ENCODE assay signal across 22 cellular contexts in genomic region chr16:31519746-31520145, GRCh38. TPM values are rescaled to one million over a fixed set of nuclear protein-coding genes. Genes with fewer than 3 reads are reported as not detected.
"Had no signal": no experiment of that assay in that cellular context is flagged by ENCODE, and none has a peak within 500 bp of the region (broad histone marks: within the 10 kb centered on the region; RNA-seq: fewer than 3 reads in every experiment).

No MANE protein-coding gene starts in this region.

- H3K4me3 ChIP-seq: ascending aorta, breast epithelium, psoas muscle, right lobe of liver, thoracic aorta had no signal

- H3K27ac ChIP-seq: ascending aorta, breast epithelium, psoas muscle, right lobe of liver, thoracic aorta had no signal

- H3K4me1 Mint-ChIP-seq: nephron progenitor cell; stimulated activated effector memory CD8-positive, alpha-beta T cell treated with anti-CD3 and anti-CD28 coated beads, Interleukin-12 subunit alpha, Interleukin-12 subunit beta, amount 100 ng/mL, for 72 hours had no signal

- H3K27me3 ChIP-seq: ascending aorta, breast epithelium, right lobe of liver had no signal

- H3K4me3 Mint-ChIP-seq: nephron progenitor cell; stimulated activated effector memory CD8-positive, alpha-beta T cell treated with anti-CD3 and anti-CD28 coated beads, Interleukin-12 subunit alpha, Interleukin-12 subunit beta, amount 100 ng/mL, for 72 hours had no signal

- H3K36me3 ChIP-seq: ascending aorta, breast epithelium, right lobe of liver, thoracic aorta had no signal

- H3K36me3 Mint-ChIP-seq: stimulated activated effector memory CD8-positive, alpha-beta T cell treated with anti-CD3 and anti-CD28 coated beads, Interleukin-12 subunit alpha, Interleukin-12 subunit beta, amount 100 ng/mL, for 72 hours had no signal

- ATAC-seq: activated CD4-positive, CD25-positive, alpha-beta regulatory T cell treated with anti-CD3 and anti-CD28 coated beads, Interleukin-2, amount 50 U/mL, for 24 hours; psoas muscle; right lobe of liver; stimulated activated effector memory CD8-positive, alpha-beta T cell treated with anti-CD3 and anti-CD28 coated beads, Interleukin-12 subunit alpha, Interleukin-12 subunit beta, amount 100 ng/mL, for 72 hours had no signal

- H3K4me1 ChIP-seq: ascending aorta, breast epithelium, psoas muscle, right lobe of liver had no signal

- DNase-seq: activated CD4-positive, alpha-beta T cell treated with anti-CD3 and anti-CD28 coated beads, Interleukin-2, amount 50 U/mL, for 1 hour; activated naive CD4-positive, alpha-beta T cell; cerebellar nuclear complex; effector CD8-positive, alpha-beta T cell; foreskin melanocyte; mesendoderm; nephron progenitor cell; psoas muscle; right lobe of liver; stimulated activated CD4-positive, alpha-beta T cell treated with anti-CD3 and anti-CD28 coated beads, Interleukin-12 subunit alpha, Interleukin-12 subunit beta, amount 100 ng/mL, for 4 hours; stimulated activated CD4-positive, alpha-beta T cell treated with anti-CD3 and anti-CD28 coated beads, Interleukin-2, amount 100 ng/mL, for 24 hours; T1000 had no signal

- H3K27ac Mint-ChIP-seq: nephron progenitor cell; stimulated activated effector memory CD8-positive, alpha-beta T cell treated with anti-CD3 and anti-CD28 coated beads, Interleukin-12 subunit alpha, Interleukin-12 subunit beta, amount 100 ng/mL, for 72 hours had no signal

- H3K9me3 ChIP-seq: ascending aorta, breast epithelium, psoas muscle, right lobe of liver, thoracic aorta had no signal

RNA-seq across cellular contexts. Expression of gene AHSP, which starts 8.0 kb away (rescaled TPM):
- total RNA-seq: activated CD8-positive, alpha-beta memory T cell treated with anti-CD3 and anti-CD28 coated beads for 36 hours; ascending aorta; breast epithelium; fibroblast of lung; lower leg skin; osteoblast; thoracic aorta; ureter had no signal
- polyA plus RNA-seq: fibroblast of lung, psoas muscle had no signal

RNA-seq across cellular contexts. Expression of gene SLC5A2, which starts 36.8 kb away (rescaled TPM):
- total RNA-seq: activated CD8-positive, alpha-beta memory T cell treated with anti-CD3 and anti-CD28 coated beads for 36 hours; fibroblast of lung; osteoblast; psoas muscle; ureter had no signal
- polyA plus RNA-seq: fibroblast of lung had no signal
